In the genomic region with DNA sequence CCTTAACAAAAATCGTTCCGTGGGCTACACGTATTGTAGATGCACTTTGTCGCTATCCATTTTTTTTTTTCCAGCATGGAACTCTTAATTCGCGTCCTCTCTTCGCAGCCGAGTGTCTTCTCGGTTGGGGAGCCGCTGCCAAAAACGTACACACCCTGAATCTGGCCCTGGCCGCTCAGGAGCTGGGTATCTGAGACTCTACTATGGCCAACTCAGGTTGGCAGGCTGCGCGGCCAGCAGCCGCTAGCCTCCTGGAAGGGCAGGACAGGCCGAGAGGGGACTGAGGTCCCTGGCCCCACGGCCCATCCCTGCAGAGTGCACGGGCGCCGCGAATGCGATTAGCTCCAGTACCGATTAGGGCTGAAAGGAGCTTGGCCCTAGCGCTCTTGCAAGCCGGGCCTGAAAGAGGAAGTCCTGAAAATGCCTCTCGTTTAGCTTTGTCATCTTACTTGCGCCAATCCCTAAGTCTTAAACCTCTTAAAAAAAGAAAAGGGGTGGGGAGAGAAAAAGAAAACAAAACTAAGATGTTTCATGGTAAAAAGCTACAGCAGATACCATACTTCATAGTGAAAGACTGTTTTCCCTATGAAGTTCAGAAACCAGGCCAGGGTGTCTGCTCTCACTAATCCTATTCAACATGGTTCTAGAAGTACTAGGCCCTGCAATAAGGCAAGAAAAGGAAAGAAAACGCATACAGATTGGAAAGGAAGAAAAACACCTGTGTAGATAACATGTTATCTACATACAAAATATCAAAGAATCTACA, we compare ENCODE assay signal across 8 cellular contexts.
DNase-seq lines count a peak whose midpoint lies in the region; ATAC-seq and TF ChIP-seq lines count a peak whose summit lies in the region.

No MANE protein-coding gene starts in this region.

- intact Hi-C loops in CD4-positive, alpha-beta T cell (cut with DNase I, micrococcal nuclease), result loop anchor here (5.0 to 10.0 kb wide), 4 partner anchors 118 to 291 kb away; a partner anchor contains a TSS
- intact Hi-C loops in right lobe of liver (cut with DNase I), result no loop called here

- CTCF ChIA-PET in CD4-positive, alpha-beta T cell (lab: Charles Lee), result interaction anchor here (1.1 to 2.3 kb wide), 9 partner anchors 10 to 406 kb away, joined by 4 to 11 read pairs (median 5); a partner anchor contains a TSS

- peak; percentile 22 to 68 (median 34) for DNase-seq in CD4-positive, alpha-beta T cell
- peak; percentile 39 for DNase-seq in activated CD4-positive, alpha-beta T cell treated with anti-CD3 and anti-CD28 coated beads for 1 hour
- peak; percentile 71 for DNase-seq in choroid plexus epithelial cell (ENCODE audit: low read depth)
- DNase-seq in right lobe of liver, result peak; percentile 68 to 75 (median 69)
- DNase-seq in stimulated activated CD4-positive, alpha-beta T cell treated with anti-CD3 and anti-CD28 coated beads, TNF-alpha, amount 100 ng/mL, for 4 hours (ENCODE audit: low read depth in 3 of 3), result peak in 2 of 3 experiments; percentile 27 to 45
- no peak for DNase-seq in MG63

- no peak for TF ChIP-seq CTCF in CD4-positive, alpha-beta T cell (IDR thresholded peaks at IDR 0.05)
- TF ChIP-seq CTCF in choroid plexus epithelial cell (conservative IDR thresholded peaks at IDR 0.05; ENCODE audit: low read depth, low read length) (no peak), right lobe of liver (IDR thresholded peaks at IDR 0.05) (no peak)

- ATAC-seq in CD4-positive, alpha-beta T cell (ENCODE audit: poor library complexity), result peak; percentile 50
- peak; percentile 62 for ATAC-seq in GM19438 (IDR thresholded peaks at IDR 0.05; ENCODE audit: low read depth, unreplicated experiment)
- ATAC-seq in HG03558 (IDR thresholded peaks at IDR 0.05; ENCODE audit: extremely low read depth, unreplicated experiment), result peak; percentile 35
- peak; percentile 33 to 52 (median 48) for ATAC-seq in right lobe of liver

- H3K4me1 ChIP-seq in right lobe of liver, result peaks cover 0 to 11% (median 0%) of the 10 kb centered on the region in 4 donors

- TF ChIP-seq POLR2A in right lobe of liver (IDR thresholded peaks at IDR 0.05), result no peak

- H3K27ac ChIP-seq in CD4-positive, alpha-beta T cell (ENCODE audit: low read depth, low read length), result peak overlapping the region; percentile 82
- peak overlapping the region; percentile 74 to 91 (median 88) for H3K27ac ChIP-seq in right lobe of liver

- H3K27me3 Mint-ChIP-seq in CD4-positive, alpha-beta T cell, result no peaks in the 10 kb centered on the region

- peak overlapping the region; percentile 95 for H3K4me3 Mint-ChIP-seq in CD4-positive, alpha-beta T cell

- H3K4me3 ChIP-seq in choroid plexus epithelial cell (ENCODE audit: low read depth, low read length), result peak overlapping the region; percentile 83
- peak overlapping the region; percentile 47 to 67 (median 47) for H3K4me3 ChIP-seq in right lobe of liver
- H3K4me3 ChIP-seq in MG63, result no peak overlapping the region

- no peaks in the 10 kb centered on the region for H3K9me3 ChIP-seq in CD4-positive, alpha-beta T cell (ENCODE audit: control insufficient read depth, low read length)
- no peaks in the 10 kb centered on the region for H3K9me3 ChIP-seq in right lobe of liver
- no peaks in the 10 kb centered on the region for H3K9me3 ChIP-seq in MG63

- peaks cover 3% of the 10 kb centered on the region for H3K9me3 Mint-ChIP-seq in CD4-positive, alpha-beta T cell

- WGBS in right lobe of liver (ENCODE audit: insufficient coverage, low coverage, low lambda C conversion rate, missing lambda C conversion rate), result 19% methylated on average over 28 of the region's 28 CpGs

- POLR2A ChIA-PET in CD4-positive, alpha-beta T cell (lab: Charles Lee), result interaction anchor here (0.6 to 3.0 kb wide), 17 partner anchors 10 to 802 kb away, joined by 3 to 42 read pairs (median 3); a partner anchor contains a TSS

- peak overlapping the region; percentile 99 for H3K27ac Mint-ChIP-seq in CD4-positive, alpha-beta T cell

- H3K4me1 Mint-ChIP-seq in CD4-positive, alpha-beta T cell (ENCODE audit: low read depth), result peaks cover 43% of the 10 kb centered on the region

- H3K36me3 ChIP-seq in right lobe of liver (peaks cover 0 to 2% (median 0%) of the 10 kb centered on the region in 4 donors), MG63 (no peaks in the 10 kb centered on the region)

- H3K36me3 Mint-ChIP-seq in CD4-positive, alpha-beta T cell (ENCODE audit: low read depth), result peaks cover 14% of the 10 kb centered on the region

- H3K27me3 ChIP-seq in CD4-positive, alpha-beta T cell (ENCODE audit: control insufficient read depth, insufficient read depth, low read length), result no peaks in the 10 kb centered on the region
- no peaks in the 10 kb centered on the region for H3K27me3 ChIP-seq in right lobe of liver
- no peaks in the 10 kb centered on the region for H3K27me3 ChIP-seq in MG63

Comparison
In these comparisons a context has a peak if more than half of its experiments do, and no peak if none do; other contexts are left out.
1. intact Hi-C loops: an anchor here in CD4-positive, alpha-beta T cell (5.0 to 10.0 kb wide); none called in right lobe of liver.